ENCODE assay signal across 18 cellular contexts in the genomic region with DNA sequence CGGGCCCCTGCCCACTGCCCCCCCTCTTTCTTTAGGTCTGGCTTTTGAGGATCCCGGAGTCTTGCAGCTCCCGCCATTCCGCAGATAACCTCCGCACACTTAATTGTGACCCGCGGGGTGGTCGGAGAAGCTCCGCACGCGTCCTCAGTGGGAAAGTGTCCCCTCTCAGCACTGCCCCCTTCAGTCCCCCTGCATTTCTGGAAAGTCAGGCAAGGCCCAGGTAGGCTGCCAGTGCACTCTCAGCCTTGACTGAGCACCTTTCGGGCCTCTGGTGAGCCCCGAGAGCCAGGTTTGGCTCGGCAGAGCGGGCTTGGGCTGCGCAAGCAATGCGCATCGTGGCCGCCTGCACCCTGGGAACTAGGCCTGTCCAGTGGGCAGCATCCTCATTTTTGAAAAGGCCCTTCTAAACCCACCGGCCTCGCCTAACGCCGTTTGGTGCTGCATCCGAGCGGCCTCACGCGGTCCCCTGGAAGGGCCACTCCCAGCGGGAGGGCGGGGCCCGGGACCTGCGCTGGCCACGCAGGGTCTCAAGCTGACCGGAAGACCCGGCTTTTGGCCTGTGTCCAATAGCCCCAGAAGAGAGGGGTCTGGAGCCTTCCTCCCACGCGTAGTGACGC. TPM values are rescaled to one million over a fixed set of nuclear protein-coding genes. Genes with fewer than 3 reads are reported as not detected.
DNase-seq lines count a peak whose midpoint lies in the region; ATAC-seq and TF ChIP-seq lines count a peak whose summit lies in the region.
"Had no signal": no experiment of that assay in that cellular context is flagged by ENCODE, and none has a peak within 500 bp of the region (broad histone marks: within the 10 kb centered on the region; RNA-seq: fewer than 3 reads in every experiment).

No MANE protein-coding gene starts in this region.

- H3K27me3 ChIP-seq in esophagus muscularis mucosa: peaks cover 32 to 100% (median 83%) of the 10 kb centered on the region in 4 donors

- CTCF ChIA-PET in HEK293T (lab: Yijun Ruan, JAX): no interaction called here

- POLR2A ChIA-PET in HEK293T (lab: Yijun Ruan, JAX): no interaction called here

- H3K4me3 ChIP-seq in esophagus muscularis mucosa: peak overlapping the region in 1 of 4 donors; percentile 6
- H3K4me3 ChIP-seq: BLaER1 had no signal

- H3K27me3 Mint-ChIP-seq in T-helper 1 cell treated with Interleukin-12 subunit alpha and Interleukin-12 subunit beta and Interleukin-4 antibody, amounts not matched to agents 30 μg/mL and 1 μg/mL, for 36 hours (ENCODE audit: low read depth): peaks cover 91% of the 10 kb centered on the region
- peaks cover 57 to 61% of the 10 kb centered on the region in 2 donors for H3K27me3 Mint-ChIP-seq in natural killer cell treated with Interleukin-12 subunit alpha and Interleukin-12 subunit beta and Interleukin-15 and Interleukin-18, amount 100 ng/mL, for 72 hours
- H3K27me3 Mint-ChIP-seq in progenitor cell of endocrine pancreas: peaks cover 93% of the 10 kb centered on the region

- no peak for TF ChIP-seq EP300 in esophagus muscularis mucosa (IDR thresholded peaks at IDR 0.05)

- no peaks in the 10 kb centered on the region for H3K9me3 ChIP-seq in esophagus muscularis mucosa

- DNase-seq in T-helper 1 cell (no peak), HEK293T (ENCODE audit: extremely low spot score) (peak; percentile 8), esophagus muscularis mucosa (ENCODE audit: extremely low spot score) (peak; percentile 42), superior temporal gyrus (ENCODE audit: extremely low spot score) (no peak), progenitor cell of endocrine pancreas (ENCODE audit: low spot score, unreplicated experiment) (no peak)
- DNase-seq in natural killer cell treated with Interleukin-12 subunit alpha and Interleukin-12 subunit beta and Interleukin-15 and Interleukin-18, amount 100 ng/mL, for 72 hours (ENCODE audit: low spot score): no peak
- DNase-seq: cortex of kidney, NCI-H2081 treated with DMSO at 0.1 percent for 48 hours, NCI-H526, SHP77, small intestine, T1000 had no signal

- WGBS in esophagus muscularis mucosa: 9% methylated on average over 21 of the region's 37 CpGs

- H3K27ac ChIP-seq in esophagus muscularis mucosa (replicated peaks in 1 of 4): no peak overlapping the region
- H3K27ac ChIP-seq: BLaER1, parathyroid adenoma had no signal

- no peaks in the 10 kb centered on the region for H3K36me3 ChIP-seq in esophagus muscularis mucosa

- intact Hi-C loops in esophagus muscularis mucosa (cut with DNase I): no loop called here

- H3K4me3 Mint-ChIP-seq in T-helper 1 cell treated with Interleukin-12 subunit alpha and Interleukin-12 subunit beta and Interleukin-4 antibody, amounts not matched to agents 30 μg/mL and 1 μg/mL, for 36 hours: no peak overlapping the region
- peak overlapping the region; percentile 17 for H3K4me3 Mint-ChIP-seq in natural killer cell treated with Interleukin-12 subunit alpha and Interleukin-12 subunit beta and Interleukin-15 and Interleukin-18, amount 100 ng/mL, for 72 hours
- no peak overlapping the region for H3K4me3 Mint-ChIP-seq in progenitor cell of endocrine pancreas (ENCODE audit: low read depth)

- no peaks in the 10 kb centered on the region for H3K36me3 Mint-ChIP-seq in T-helper 1 cell treated with Interleukin-12 subunit alpha and Interleukin-12 subunit beta and Interleukin-4 antibody, amounts not matched to agents 30 μg/mL and 1 μg/mL, for 36 hours (ENCODE audit: low read depth)
- H3K36me3 Mint-ChIP-seq in natural killer cell treated with Interleukin-12 subunit alpha and Interleukin-12 subunit beta and Interleukin-15 and Interleukin-18, amount 100 ng/mL, for 72 hours: no peaks in the 10 kb centered on the region
- H3K36me3 Mint-ChIP-seq in progenitor cell of endocrine pancreas (ENCODE audit: insufficient read depth): no peaks in the 10 kb centered on the region

- no peaks in the 10 kb centered on the region for H3K9me3 Mint-ChIP-seq in T-helper 1 cell treated with Interleukin-12 subunit alpha and Interleukin-12 subunit beta and Interleukin-4 antibody, amounts not matched to agents 30 μg/mL and 1 μg/mL, for 36 hours
- H3K9me3 Mint-ChIP-seq in natural killer cell treated with Interleukin-12 subunit alpha and Interleukin-12 subunit beta and Interleukin-15 and Interleukin-18, amount 100 ng/mL, for 72 hours: no peaks in the 10 kb centered on the region
- H3K9me3 Mint-ChIP-seq in progenitor cell of endocrine pancreas (ENCODE audit: low read depth): no peaks in the 10 kb centered on the region

- peak overlapping the region; percentile 68 for H3K27ac Mint-ChIP-seq in T-helper 1 cell treated with Interleukin-12 subunit alpha and Interleukin-12 subunit beta and Interleukin-4 antibody, amounts not matched to agents 30 μg/mL and 1 μg/mL, for 36 hours
- no peak overlapping the region for H3K27ac Mint-ChIP-seq in natural killer cell treated with Interleukin-12 subunit alpha and Interleukin-12 subunit beta and Interleukin-15 and Interleukin-18, amount 100 ng/mL, for 72 hours
- no peak overlapping the region for H3K27ac Mint-ChIP-seq in progenitor cell of endocrine pancreas

- TF ChIP-seq CTCF in esophagus muscularis mucosa (IDR thresholded peaks at IDR 0.05) (no peak), progenitor cell of endocrine pancreas (IDR thresholded peaks at IDR 0.05; ENCODE audit: unreplicated experiment) (no peak)

- ATAC-seq in natural killer cell treated with Interleukin-12 subunit alpha and Interleukin-12 subunit beta and Interleukin-15 and Interleukin-18, amount 100 ng/mL, for 72 hours: no peak
- no peak for ATAC-seq in GM21515 (IDR thresholded peaks at IDR 0.05; ENCODE audit: unreplicated experiment)

- no peak for TF ChIP-seq POLR2A in esophagus muscularis mucosa (IDR thresholded peaks at IDR 0.05; ENCODE audit: low read depth)

- H3K4me1 Mint-ChIP-seq in T-helper 1 cell treated with Interleukin-12 subunit alpha and Interleukin-12 subunit beta and Interleukin-4 antibody, amounts not matched to agents 30 μg/mL and 1 μg/mL, for 36 hours (ENCODE audit: low read depth): no peaks in the 10 kb centered on the region
- H3K4me1 Mint-ChIP-seq in natural killer cell treated with Interleukin-12 subunit alpha and Interleukin-12 subunit beta and Interleukin-15 and Interleukin-18, amount 100 ng/mL, for 72 hours (ENCODE audit: low read depth in 2 of 2): peaks cover 11 to 14% of the 10 kb centered on the region in 2 donors
- peaks cover 20% of the 10 kb centered on the region for H3K4me1 Mint-ChIP-seq in progenitor cell of endocrine pancreas (ENCODE audit: low read depth)

- H3K4me1 ChIP-seq in esophagus muscularis mucosa: peaks cover 34 to 44% (median 43%) of the 10 kb centered on the region in 4 donors
- H3K4me1 ChIP-seq: parathyroid adenoma had no signal

TF ChIP-seq in HEK293T, 16 proteins besides CTCF, POLR2A, EP300 and RAD21:
- TF ChIP-seq TARDBP (IDR thresholded peaks at IDR 0.05) (no peak), CTBP1 (IDR thresholded peaks at IDR 0.05; ENCODE audit: borderline replicate concordance) (no peak), FOXK2 (IDR thresholded peaks at IDR 0.05) (no peak), BHLHE40 (IDR thresholded peaks at IDR 0.05; ENCODE audit: borderline replicate concordance) (no peak), SUZ12 (IDR thresholded peaks at IDR 0.05) (no peak), FOXM1 (IDR thresholded peaks at IDR 0.05; ENCODE audit: borderline replicate concordance) (no peak), NFRKB (IDR thresholded peaks at IDR 0.05) (no peak), ELF4 (IDR thresholded peaks at IDR 0.05) (no peak), LEF1 (IDR thresholded peaks at IDR 0.05; ENCODE audit: borderline replicate concordance) (no peak), FOXA1 (IDR thresholded peaks at IDR 0.05) (no peak)
TF ChIP-seq in HEK293T: peak in this region for 0.

RNA-seq across cellular contexts. Expression of a gene that starts 6.7 kb away (rescaled TPM):
- total RNA-seq in esophagus muscularis mucosa: not detected
- total RNA-seq in natural killer cell treated with Interleukin-12 subunit alpha and Interleukin-12 subunit beta and Interleukin-15 and Interleukin-18, amount 100 ng/mL, for 72 hours: not detected
- 0.34 and 0.53 TPM in 2 replicates for total RNA-seq in progenitor cell of endocrine pancreas
- total RNA-seq: mononuclear cell, urinary bladder had no signal

Comparison
In these comparisons a context has a peak if more than half of its experiments do, and no peak if none do; other contexts are left out.
1. DNase-seq: peak in HEK293T (single experiment) and esophagus muscularis mucosa (single experiment); none in T-helper 1 cell (0 of 5), natural killer cell treated with Interleukin-12 subunit alpha and Interleukin-12 subunit beta and Interleukin-15 and Interleukin-18, amount 100 ng/mL, for 72 hours (single experiment), superior temporal gyrus (single experiment) and progenitor cell of endocrine pancreas (single experiment).